Comparison of ENCODE assay signal across 27 cellular contexts in the genomic region with DNA sequence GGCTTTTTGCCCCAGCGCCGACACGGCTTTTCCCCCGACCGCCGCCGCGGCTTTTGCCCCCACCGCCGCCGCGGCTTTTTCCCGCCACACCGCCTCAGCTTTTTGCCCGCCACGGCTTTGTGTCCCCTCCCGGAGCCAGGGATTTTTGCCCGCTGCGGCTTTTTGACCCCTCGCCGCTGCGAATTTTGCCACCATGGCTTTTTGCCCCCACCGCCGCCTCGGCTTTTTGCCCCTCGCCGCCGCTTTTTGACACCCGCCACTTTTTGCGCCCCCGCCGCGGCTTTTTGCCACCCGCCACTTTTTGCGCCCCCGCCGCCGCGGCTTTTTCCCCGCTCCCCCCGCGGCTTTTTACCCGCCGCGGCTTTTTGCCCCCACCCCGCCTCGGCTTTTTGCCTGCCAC.
"Had no signal": no experiment of that assay in that cellular context is flagged by ENCODE, and none has a peak within 500 bp of the region (broad histone marks: within the 10 kb centered on the region; RNA-seq: fewer than 3 reads in every experiment).

No MANE protein-coding gene starts in this region.

- H3K4me1 ChIP-seq: adrenal gland, breast epithelium, SJCRH30 had no signal

- H3K4me3 Mint-ChIP-seq: activated CD8-positive, alpha-beta T cell treated with anti-CD3 and anti-CD28 coated beads, Interleukin-2, amount 10 ng/mL, durations not matched to agents 7 days and 5 days; activated naive CD8-positive, alpha-beta T cell treated with anti-CD3 and anti-CD28 coated beads, Interleukin-2, amount 10 ng/mL, durations not matched to agents 7 days and 5 days; T-helper 1 cell treated with Interleukin-12 subunit alpha and Interleukin-12 subunit beta and Interleukin-4 antibody, amounts not matched to agents 30 μg/mL and 1 μg/mL, for 36 hours; WTC11 had no signal

- H3K36me3 Mint-ChIP-seq: activated naive CD8-positive, alpha-beta T cell treated with anti-CD3 and anti-CD28 coated beads, Interleukin-2, amount 10 ng/mL, durations not matched to agents 7 days and 5 days had no signal

- ATAC-seq: activated CD8-positive, alpha-beta T cell treated with anti-CD3 and anti-CD28 coated beads, Interleukin-2, amount 10 ng/mL, durations not matched to agents 7 days and 5 days; Panc1; WTC11 had no signal

- H3K27me3 Mint-ChIP-seq: activated naive CD8-positive, alpha-beta T cell treated with anti-CD3 and anti-CD28 coated beads, Interleukin-2, amount 10 ng/mL, durations not matched to agents 7 days and 5 days had no signal

- H3K27me3 ChIP-seq: adrenal gland, breast epithelium, SJCRH30 had no signal

- H3K9me3 ChIP-seq: adrenal gland, SJCRH30 had no signal

- H3K36me3 ChIP-seq: adrenal gland, breast epithelium, SJCRH30 had no signal

- DNase-seq: activated CD4-positive, alpha-beta T cell treated with anti-CD3 and anti-CD28 coated beads for 48 hours; activated CD4-positive, alpha-beta T cell treated with anti-CD3 and anti-CD28 coated beads, Interleukin-2, amount 50 U/mL, for 4 hours; activated CD4-positive, CD25-positive, alpha-beta regulatory T cell treated with anti-CD3 and anti-CD28 coated beads, Interleukin-2, amount 50 U/mL, for 72 hours; activated CD8-positive, alpha-beta memory T cell treated with anti-CD3 and anti-CD28 coated beads, Interleukin-2, amount 50 U/mL, for 48 hours; activated CD8-positive, alpha-beta T cell treated with anti-CD3 and anti-CD28 coated beads, Interleukin-2, amount 10 ng/mL, durations not matched to agents 7 days and 5 days; activated naive CD4-positive, alpha-beta T cell treated with anti-CD3 and anti-CD28 coated beads, Interleukin-2, amount 50 U/mL, for 16 hours; activated naive CD8-positive, alpha-beta T cell treated with anti-CD3 and anti-CD28 coated beads, Interleukin-2, amount 10 ng/mL, durations not matched to agents 7 days and 5 days; activated T-cell treated with anti-CD3 and anti-CD28 coated beads, Interleukin-2, amount 50 U/mL, for 1 hour; adrenal gland; anterior cingulate cortex; caudate nucleus; Kasumi-1; NCI-H1105 treated with DMSO at 0.1 percent for 48 hours; NCI-H1930; NCI-H2171; NCI-H2227 treated with DMSO at 0.1 percent for 48 hours; NCI-H446 treated with DMSO at 0.1 percent for 48 hours; NCI-H526 treated with DMSO at 0.1 percent for 48 hours; NK-92 treated with Interleukin-12 subunit alpha and Interleukin-12 subunit beta, amount 100 ng/mL, for 24 hours; OCI-M1; Right ventricle myocardium superior; RPMI8226; SJCRH30 had no signal

- H3K27ac Mint-ChIP-seq: activated CD8-positive, alpha-beta T cell treated with anti-CD3 and anti-CD28 coated beads, Interleukin-2, amount 10 ng/mL, durations not matched to agents 7 days and 5 days; activated naive CD8-positive, alpha-beta T cell treated with anti-CD3 and anti-CD28 coated beads, Interleukin-2, amount 10 ng/mL, durations not matched to agents 7 days and 5 days; T-helper 1 cell treated with Interleukin-12 subunit alpha and Interleukin-12 subunit beta and Interleukin-4 antibody, amounts not matched to agents 30 μg/mL and 1 μg/mL, for 36 hours; WTC11 had no signal

- H3K4me1 Mint-ChIP-seq: activated naive CD8-positive, alpha-beta T cell treated with anti-CD3 and anti-CD28 coated beads, Interleukin-2, amount 10 ng/mL, durations not matched to agents 7 days and 5 days; WTC11 had no signal

- H3K27ac ChIP-seq: adrenal gland, breast epithelium, SJCRH30 had no signal

- H3K4me3 ChIP-seq: adrenal gland, breast epithelium, SJCRH30 had no signal
